ENCODE assay signal across 12 cellular contexts in the genomic region with DNA sequence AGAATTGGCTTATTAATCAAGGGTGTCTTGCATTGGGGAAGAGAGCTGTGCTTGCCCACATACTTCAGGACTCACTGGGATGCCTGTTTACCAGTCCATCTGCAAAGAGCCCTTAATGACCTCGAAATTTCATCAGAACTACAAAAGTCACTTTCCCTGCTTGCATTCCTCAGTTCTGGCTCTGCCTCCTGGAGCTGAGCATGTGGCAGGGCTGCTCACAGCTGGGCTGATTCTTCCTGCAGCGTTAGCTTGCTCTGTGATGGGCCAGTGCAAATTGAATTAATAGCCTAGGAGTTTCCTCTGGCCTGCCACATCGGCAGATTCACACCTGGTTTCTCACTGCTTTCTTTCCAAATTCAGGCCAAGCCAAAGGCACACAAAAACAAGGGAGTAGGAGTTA.
DNase-seq lines count a peak whose midpoint lies in the region; TF ChIP-seq lines count a peak whose summit lies in the region.
"Had no signal": no experiment of that assay in that cellular context is flagged by ENCODE, and none has a peak within 500 bp of the region (broad histone marks: within the 10 kb centered on the region; RNA-seq: fewer than 3 reads in every experiment).

No MANE protein-coding gene starts in this region.

- POLR2A ChIA-PET in AG04449 (lab: Yijun Ruan, JAX) = interaction anchor here (0.6 to 1.0 kb wide), 2 partner anchors 12 to 108 kb away, joined by 3 to 6 read pairs; no protein-coding TSS in a partner anchor

- H3K36me3 ChIP-seq in NT2/D1 (ENCODE audit: insufficient read depth, insufficient read length, low read length) = peaks cover 9% of the 10 kb centered on the region

- H3K9me3 ChIP-seq in NT2/D1 (ENCODE audit: insufficient read depth, low read length) = no peaks in the 10 kb centered on the region
- H3K9me3 ChIP-seq: Peyer's patch had no signal

- no peaks in the 10 kb centered on the region for H3K27me3 Mint-ChIP-seq in nephron (ENCODE audit: low read depth)

- peak overlapping the region; percentile 62 to 97 (median 72) for H3K27ac Mint-ChIP-seq in nephron

- no peaks in the 10 kb centered on the region for H3K27me3 ChIP-seq in NT2/D1 (ENCODE audit: insufficient read depth, insufficient read length)
- H3K27me3 ChIP-seq: Peyer's patch had no signal

- no peak for TF ChIP-seq CTCF in AG04449 (IDR thresholded peaks at IDR 0.05; ENCODE audit: insufficient read depth, low read length, missing control alignments)
- TF ChIP-seq CTCF in nephron (IDR thresholded peaks at IDR 0.05; ENCODE audit: unreplicated experiment in 3 of 3) = no peak

- H3K36me3 Mint-ChIP-seq in nephron (ENCODE audit: low read depth) = peaks cover 72% of the 10 kb centered on the region

- H3K4me3 ChIP-seq in AG04449 (ENCODE audit: low read depth, low read length) (no peak overlapping the region), NT2/D1 (ENCODE audit: insufficient read length, low read depth) (no peak overlapping the region)
- H3K4me3 ChIP-seq: Peyer's patch had no signal

- peak; percentile 85 for DNase-seq in AG04449 (ENCODE audit: low read depth, low spot score)
- DNase-seq in NT2/D1 (ENCODE audit: low read depth, low spot score) = peak; percentile 13
- peak; percentile 68 for DNase-seq in fibroblast of the conjunctiva (ENCODE audit: low read depth)
- no peak for DNase-seq in DMS 273 treated with DMSO at 0.1 percent for 48 hours (lab: John Stamatoyannopoulos, UW)
- no peak for DNase-seq in NCI-H1092 treated with DMSO at 0.1 percent for 48 hours (lab: John Stamatoyannopoulos, UW)
- DNase-seq in stimulated activated CD4-positive, alpha-beta T cell treated with anti-CD3 and anti-CD28 coated beads, Interleukin-4, amount 100 ng/mL, for 4 hours = no peak
- no peak for DNase-seq in amniotic stem cell (lab: John Stamatoyannopoulos, UW)
- DNase-seq: activated CD4-positive, CD25-positive, alpha-beta regulatory T cell treated with anti-CD3 and anti-CD28 coated beads, Interleukin-2, amount 50 U/mL, for 72 hours; activated gamma-delta T cell treated with Interleukin-2 at 50 U/mL for 16 hours; AML-193 had no signal

- H3K4me1 ChIP-seq in NT2/D1 (ENCODE audit: insufficient read depth, insufficient read length) = no peaks in the 10 kb centered on the region
- H3K4me1 ChIP-seq: Peyer's patch had no signal

- H3K4me3 Mint-ChIP-seq in nephron = no peak overlapping the region

- CTCF ChIA-PET in AG04449 (lab: Yijun Ruan, JAX) = interaction anchor here (0.9 to 2.3 kb wide), 7 partner anchors 9 to 88 kb away, joined by 3 to 13 read pairs (median 5); no protein-coding TSS in a partner anchor

- H3K4me1 Mint-ChIP-seq in nephron = peaks cover 37% of the 10 kb centered on the region

- H3K9me3 Mint-ChIP-seq in nephron = no peaks in the 10 kb centered on the region

- no peak overlapping the region for H3K9ac ChIP-seq in NT2/D1 (ENCODE audit: insufficient read length, low read depth)

Comparison
In these comparisons a context has a peak if more than half of its experiments do, and no peak if none do; other contexts are left out.
1. DNase-seq: peak in AG04449 (single experiment), NT2/D1 (single experiment) and fibroblast of the conjunctiva (single experiment); none in DMS 273 treated with DMSO at 0.1 percent for 48 hours (single experiment), NCI-H1092 treated with DMSO at 0.1 percent for 48 hours (single experiment), stimulated activated CD4-positive, alpha-beta T cell treated with anti-CD3 and anti-CD28 coated beads, Interleukin-4, amount 100 ng/mL, for 4 hours (0 of 2) and amniotic stem cell (single experiment).